8 cellular contexts compared by ENCODE assay signal in the genomic region with DNA sequence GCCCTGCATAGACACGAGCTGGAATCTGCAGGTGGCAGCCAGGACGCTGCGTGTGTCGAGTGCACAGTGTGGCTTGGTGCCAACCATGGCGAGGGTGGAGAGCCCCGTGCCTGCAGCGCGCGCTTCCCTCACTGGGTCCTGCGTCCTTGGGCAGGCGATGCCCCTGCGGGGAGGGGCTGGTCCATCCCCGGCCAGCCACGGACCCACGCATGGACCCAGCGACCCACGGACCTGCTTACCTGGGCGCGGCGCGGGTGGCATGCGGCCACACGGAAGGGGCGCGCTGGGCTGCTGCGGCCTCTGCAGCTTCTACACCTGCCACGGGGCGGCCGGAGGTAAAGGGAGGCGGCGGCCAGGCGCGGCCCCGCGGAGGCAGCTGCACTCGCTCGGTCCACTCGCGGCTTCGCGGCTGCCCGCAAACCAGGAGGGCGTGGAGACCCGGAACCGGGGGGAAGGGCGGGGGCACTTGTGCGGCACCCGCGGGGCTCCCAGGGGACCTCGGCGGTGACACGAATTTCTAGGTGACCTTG. TPM values are rescaled to one million over a fixed set of nuclear protein-coding genes. Genes with fewer than 3 reads are reported as not detected.
DNase-seq lines count a peak whose midpoint lies in the region; ATAC-seq and TF ChIP-seq lines count a peak whose summit lies in the region.

No MANE protein-coding gene starts in this region.

- peak; percentile 31 for ATAC-seq in activated CD8-positive, alpha-beta T cell treated with anti-CD3 and anti-CD28 coated beads for 36 hours
- ATAC-seq in GM18861 (IDR thresholded peaks at IDR 0.05; ENCODE audit: unreplicated experiment) (no peak), HG03457 (IDR thresholded peaks at IDR 0.05; ENCODE audit: unreplicated experiment) (no peak)

- H3K27ac Mint-ChIP-seq in Caco-2 (ENCODE audit: unreplicated experiment): no peak overlapping the region
- peak overlapping the region; percentile 66 for H3K27ac Mint-ChIP-seq in activated CD8-positive, alpha-beta T cell treated with anti-CD3 and anti-CD28 coated beads for 36 hours

- H3K79me2 ChIP-seq in parathyroid adenoma: no peaks in the 10 kb centered on the region

- H3K27me3 ChIP-seq in Caco-2 (replicated peaks; ENCODE audit: control insufficient read depth, insufficient read depth, low read length) (no peaks in the 10 kb centered on the region; the same call in 1 of the 2 replicates), parathyroid adenoma (ENCODE audit: control insufficient read depth, insufficient read depth, low read length) (no peaks in the 10 kb centered on the region)

- H3K9ac ChIP-seq in parathyroid adenoma: no peak overlapping the region

- H3K4me3 Mint-ChIP-seq in Caco-2 (ENCODE audit: unreplicated experiment): peak overlapping the region; percentile 85
- peak overlapping the region; percentile 82 for H3K4me3 Mint-ChIP-seq in activated CD8-positive, alpha-beta T cell treated with anti-CD3 and anti-CD28 coated beads for 36 hours

- no peaks in the 10 kb centered on the region for H3K36me3 Mint-ChIP-seq in Caco-2 (ENCODE audit: insufficient read depth, unreplicated experiment)
- no peaks in the 10 kb centered on the region for H3K36me3 Mint-ChIP-seq in activated CD8-positive, alpha-beta T cell treated with anti-CD3 and anti-CD28 coated beads for 36 hours (ENCODE audit: low read depth)

- H3K4me1 ChIP-seq in Caco-2 (peaks cover 4% of the 10 kb centered on the region; the same call in 1 of the 2 replicates), parathyroid adenoma (no peaks in the 10 kb centered on the region)

- BruUV-seq in Caco-2 (replicated peaks; lab: Mats Ljungman, UMichigan): TSS peak; percentile 45

- peaks cover 13% of the 10 kb centered on the region for H3K9me3 Mint-ChIP-seq in Caco-2 (ENCODE audit: unreplicated experiment)
- H3K9me3 Mint-ChIP-seq in activated CD8-positive, alpha-beta T cell treated with anti-CD3 and anti-CD28 coated beads for 36 hours: peaks cover 4% of the 10 kb centered on the region

- H3K4me2 ChIP-seq in parathyroid adenoma (ENCODE audit: low read length): peak overlapping the region; percentile 77

- POLR2A ChIA-PET in Caco-2 (lab: Charles Lee): interaction anchor here (0.7 kb wide), 1 partner anchor 24 kb away, joined by 3 read pairs; no protein-coding TSS in a partner anchor
- POLR2A ChIA-PET in activated CD8-positive, alpha-beta T cell treated with anti-CD3 and anti-CD28 coated beads for 36 hours (lab: Charles Lee): interaction anchor here (0.7 to 1.4 kb wide), 4 partner anchors 14 to 329 kb away, joined by 3 to 4 read pairs (median 3); a partner anchor contains a TSS

- H2AFZ ChIP-seq in parathyroid adenoma: peak overlapping the region; percentile 70

- intact Hi-C loops in Caco-2 (cut with micrococcal nuclease; ENCODE audit: unreplicated experiment): no loop called here
- intact Hi-C loops in activated CD8-positive, alpha-beta T cell treated with anti-CD3 and anti-CD28 coated beads for 36 hours (cut with micrococcal nuclease): no loop called here

- peak overlapping the region; percentile 39 for H3K27ac ChIP-seq in parathyroid adenoma

- H3K36me3 ChIP-seq in Caco-2 (ENCODE audit: control insufficient read depth, insufficient read depth, low read length) (peaks cover 1% of the 10 kb centered on the region; the same call in 1 of the 2 replicates), parathyroid adenoma (ENCODE audit: control insufficient read depth, insufficient read depth, low read length) (no peaks in the 10 kb centered on the region)

- DNase-seq in Caco-2 (peak; percentile 54 to 74), NCI-H1105 (lab: John Stamatoyannopoulos, UW) (peak; percentile 91), germinal center (ENCODE audit: low spot score) (peak; percentile 59), GM03348 (ENCODE audit: low spot score) (no peak)
- peak; percentile 55 for DNase-seq in activated CD8-positive, alpha-beta T cell treated with anti-CD3 and anti-CD28 coated beads for 36 hours

- H3K9me3 ChIP-seq in Caco-2: no peaks in the 10 kb centered on the region
- H3K9me3 ChIP-seq in parathyroid adenoma (ENCODE audit: control insufficient read depth, low read length): no peaks in the 10 kb centered on the region

- CTCF ChIA-PET in Caco-2 (lab: Charles Lee): interaction anchor here (0.6 to 2.2 kb wide), 7 partner anchors 15 to 34 kb away, joined by 3 to 18 read pairs (median 9); no protein-coding TSS in a partner anchor
- CTCF ChIA-PET in activated CD8-positive, alpha-beta T cell treated with anti-CD3 and anti-CD28 coated beads for 36 hours (lab: Charles Lee): interaction anchor here (0.6 to 3.1 kb wide), 5 partner anchors 26 to 362 kb away, joined by 3 to 16 read pairs (median 3); no protein-coding TSS in a partner anchor

- peak; percentile 32 to 44 for TF ChIP-seq CTCF in Caco-2 (IDR thresholded peaks at IDR 0.05; ENCODE audit: insufficient read depth in 1 of 2, low read depth in 1 of 2, low read length in 1 of 2, severe bottlenecking in 1 of 2, unreplicated experiment in 1 of 2)
- no peak for TF ChIP-seq CTCF in activated CD8-positive, alpha-beta T cell treated with anti-CD3 and anti-CD28 coated beads for 36 hours (IDR thresholded peaks at IDR 0.05)
- TF ChIP-seq CTCF in parathyroid adenoma (IDR thresholded peaks at IDR 0.05): peak; percentile 9

- H3K4me3 ChIP-seq in Caco-2 (ENCODE audit: low read depth, low read length): peak overlapping the region; percentile 89
- H3K4me3 ChIP-seq in parathyroid adenoma (ENCODE audit: low read depth, low read length): peak overlapping the region; percentile 65

- no peaks in the 10 kb centered on the region for H3K4me1 Mint-ChIP-seq in Caco-2 (ENCODE audit: low read depth, unreplicated experiment)
- peaks cover 23% of the 10 kb centered on the region for H3K4me1 Mint-ChIP-seq in activated CD8-positive, alpha-beta T cell treated with anti-CD3 and anti-CD28 coated beads for 36 hours (ENCODE audit: low read depth)

- peaks cover 5% of the 10 kb centered on the region for H3K27me3 Mint-ChIP-seq in Caco-2 (ENCODE audit: insufficient read depth, unreplicated experiment)
- H3K27me3 Mint-ChIP-seq in activated CD8-positive, alpha-beta T cell treated with anti-CD3 and anti-CD28 coated beads for 36 hours: no peaks in the 10 kb centered on the region

RNA-seq across cellular contexts. Expression of a gene that starts 0.6 kb away (rescaled TPM):
- total RNA-seq in Caco-2 (2022): 22.1 and 24.4 TPM in 2 replicates
- total RNA-seq in activated CD8-positive, alpha-beta T cell treated with anti-CD3 and anti-CD28 coated beads for 36 hours: 1 to 10 TPM; 7.6 to 8.9 TPM
